Comparison of ENCODE assay signal across 21 cellular contexts in genomic region chr11:118129475-118130196, GRCh38. TPM values are rescaled to one million over a fixed set of nuclear protein-coding genes. Genes with fewer than 3 reads are reported as not detected.
"Had no signal": no experiment of that assay in that cellular context is flagged by ENCODE, and none has a peak within 500 bp of the region (broad histone marks: within the 10 kb centered on the region; RNA-seq: fewer than 3 reads in every experiment).

No MANE protein-coding gene starts in this region.

- H3K9me3 Mint-ChIP-seq: activated naive CD4-positive, alpha-beta T cell treated with anti-CD3 and anti-CD28 coated beads for 36 hours; activated T-helper 17 cell treated with anti-CD3 and anti-CD28 coated beads, Interleukin-2, amount 50 U/mL, for 72 hours; immature natural killer cell; memory B cell; stimulated activated naive B cell treated with anti-CD40 and anti-IgM and Interleukin-4, amounts not matched to agents 10 μg/mL and 1 μg/mL and 100 μg/mL, for 72 hours; T-helper 1 cell treated with Interleukin-12 subunit alpha and Interleukin-12 subunit beta and Interleukin-4 antibody, amounts not matched to agents 30 μg/mL and 1 μg/mL, for 36 hours had no signal

- H3K4me1 Mint-ChIP-seq: activated T-helper 17 cell treated with anti-CD3 and anti-CD28 coated beads, Interleukin-2, amount 50 U/mL, for 72 hours; immature natural killer cell; memory B cell had no signal

- H3K36me3 ChIP-seq: right atrium auricular region, tibial nerve had no signal

- H3K4me3 ChIP-seq: right atrium auricular region, smooth muscle cell, tibial nerve had no signal

- H3K36me3 Mint-ChIP-seq: immature natural killer cell; memory B cell; stimulated activated naive B cell treated with anti-CD40 and anti-IgM and Interleukin-4, amounts not matched to agents 10 μg/mL and 1 μg/mL and 100 μg/mL, for 72 hours had no signal

- H3K4me2 ChIP-seq: SK-N-SH, smooth muscle cell had no signal

- H3K4me1 ChIP-seq: right atrium auricular region, tibial nerve had no signal

- H3K27me3 ChIP-seq: right atrium auricular region had no signal

- H3K4me3 Mint-ChIP-seq: activated naive CD4-positive, alpha-beta T cell treated with anti-CD3 and anti-CD28 coated beads for 36 hours; activated T-helper 17 cell treated with anti-CD3 and anti-CD28 coated beads, Interleukin-2, amount 50 U/mL, for 72 hours; immature natural killer cell; memory B cell; stimulated activated naive B cell treated with anti-CD40 and anti-IgM and Interleukin-4, amounts not matched to agents 10 μg/mL and 1 μg/mL and 100 μg/mL, for 72 hours; T-helper 1 cell treated with Interleukin-12 subunit alpha and Interleukin-12 subunit beta and Interleukin-4 antibody, amounts not matched to agents 30 μg/mL and 1 μg/mL, for 36 hours had no signal

- DNase-seq: activated CD4-positive, alpha-beta T cell treated with anti-CD3 and anti-CD28 coated beads, Interleukin-2, amount 50 U/mL, for 1 hour; activated CD4-positive, CD25-positive, alpha-beta regulatory T cell; activated naive CD4-positive, alpha-beta T cell treated with anti-CD3 and anti-CD28 coated beads for 36 hours; activated T-cell treated with anti-CD3 and anti-CD28 coated beads for 4 hours; central memory CD4-positive, alpha-beta T cell; cortex of kidney; effector memory CD4-positive, alpha-beta T cell; immature natural killer cell; left cardiac atrium; posterior cingulate gyrus; SK-N-SH; stimulated activated naive B cell treated with anti-CD40 and anti-IgM and Interleukin-4, amounts not matched to agents 10 μg/mL and 1 μg/mL and 100 μg/mL, for 72 hours had no signal

- H3K27ac Mint-ChIP-seq: activated naive CD4-positive, alpha-beta T cell treated with anti-CD3 and anti-CD28 coated beads for 36 hours; activated T-helper 17 cell treated with anti-CD3 and anti-CD28 coated beads, Interleukin-2, amount 50 U/mL, for 72 hours; immature natural killer cell; memory B cell; stimulated activated naive B cell treated with anti-CD40 and anti-IgM and Interleukin-4, amounts not matched to agents 10 μg/mL and 1 μg/mL and 100 μg/mL, for 72 hours; T-helper 1 cell treated with Interleukin-12 subunit alpha and Interleukin-12 subunit beta and Interleukin-4 antibody, amounts not matched to agents 30 μg/mL and 1 μg/mL, for 36 hours had no signal

- H3K9ac ChIP-seq: SK-N-SH had no signal

- H3K9me3 ChIP-seq: right atrium auricular region, SK-N-SH, tibial nerve had no signal

- ATAC-seq: activated T-helper 17 cell treated with anti-CD3 and anti-CD28 coated beads, Interleukin-2, amount 50 U/mL, for 72 hours; stimulated activated naive B cell treated with anti-CD40 and anti-IgM and Interleukin-4, amounts not matched to agents 10 μg/mL and 1 μg/mL and 100 μg/mL, for 72 hours had no signal

- H3K27ac ChIP-seq: right atrium auricular region, tibial nerve had no signal

RNA-seq across cellular contexts. Expression of gene SCN4B, which starts 23.0 kb away (rescaled TPM):
- total RNA-seq: smooth muscle cell had no signal
- polyA plus RNA-seq: immature natural killer cell, smooth muscle cell had no signal

RNA-seq across cellular contexts. Expression of gene SMIM35, which starts 42.9 kb away (rescaled TPM):
- total RNA-seq: activated naive CD4-positive, alpha-beta T cell treated with anti-CD3 and anti-CD28 coated beads for 36 hours; activated T-helper 17 cell treated with anti-CD3 and anti-CD28 coated beads, Interleukin-2, amount 50 U/mL, for 72 hours; left cardiac atrium; right atrium auricular region; smooth muscle cell; subcutaneous adipose tissue; tibial nerve had no signal
- polyA plus RNA-seq: SK-N-SH, smooth muscle cell had no signal

RNA-seq across cellular contexts. Expression of gene SCN2B, which starts 46.8 kb away (rescaled TPM):
- total RNA-seq: activated CD8-positive, alpha-beta memory T cell treated with anti-CD3 and anti-CD28 coated beads for 36 hours; activated naive CD4-positive, alpha-beta T cell treated with anti-CD3 and anti-CD28 coated beads for 36 hours; glomerular endothelial cell had no signal
- polyA plus RNA-seq: immature natural killer cell had no signal

RNA-seq across cellular contexts. Expression of gene TMPRSS4, which starts 52.8 kb away (rescaled TPM):
- total RNA-seq: activated CD8-positive, alpha-beta memory T cell treated with anti-CD3 and anti-CD28 coated beads for 36 hours; activated naive CD4-positive, alpha-beta T cell treated with anti-CD3 and anti-CD28 coated beads for 36 hours; glomerular endothelial cell; left cardiac atrium; right atrium auricular region; tibial nerve had no signal
- polyA plus RNA-seq: immature natural killer cell, SK-N-SH, smooth muscle cell had no signal
